Comparison of ENCODE assay signal across 14 cellular contexts in genomic region chr2:3432067-3432466, GRCh38.
"Had no signal": no experiment of that assay in that cellular context is flagged by ENCODE, and none has a peak within 500 bp of the region (broad histone marks: within the 10 kb centered on the region; RNA-seq: fewer than 3 reads in every experiment).

No MANE protein-coding gene starts in this region.

- H3K4me3 Mint-ChIP-seq: naive thymus-derived CD8-positive, alpha-beta T cell had no signal

- H3K27ac ChIP-seq: cardiac muscle cell, neutrophil, parathyroid adenoma, transverse colon had no signal

- H3K27me3 Mint-ChIP-seq: naive thymus-derived CD8-positive, alpha-beta T cell had no signal

- H3K9me3 Mint-ChIP-seq: naive thymus-derived CD8-positive, alpha-beta T cell had no signal

- H3K4me3 ChIP-seq: cardiac muscle cell, dorsolateral prefrontal cortex, left lung, transverse colon had no signal

- ATAC-seq: activated CD4-positive, CD25-positive, alpha-beta regulatory T cell treated with anti-CD3 and anti-CD28 coated beads, Interleukin-2, amount 50 U/mL, for 24 hours; left lung; naive thymus-derived CD8-positive, alpha-beta T cell; stimulated activated naive CD8-positive, alpha-beta T cell treated with anti-CD3 and anti-CD28 coated beads, Interleukin-15, Interleukin-2, amounts not matched to agents 100 U/mL and 50 U/mL, for 24 hours had no signal

- H3K4me1 ChIP-seq: left lung, parathyroid adenoma, transverse colon had no signal

- DNase-seq: activated naive CD4-positive, alpha-beta T cell treated with Interleukin-2 at 50 U/mL for 16 hours; dorsolateral prefrontal cortex; islet precursor cell; left lung; mammary epithelial cell; naive thymus-derived CD8-positive, alpha-beta T cell; stimulated activated CD4-positive, alpha-beta T cell treated with anti-CD3 and anti-CD28 coated beads, Interleukin-2, amount 100 ng/mL, for 48 hours; stimulated activated naive CD8-positive, alpha-beta T cell treated with anti-CD3 and anti-CD28 coated beads, Interleukin-15, Interleukin-2, amounts not matched to agents 100 U/mL and 50 U/mL, for 24 hours; T-helper 9 cell; transverse colon had no signal

- H3K27me3 ChIP-seq: cardiac muscle cell, dorsolateral prefrontal cortex, left lung, neutrophil, transverse colon had no signal

- H3K9me3 ChIP-seq: left lung, neutrophil, transverse colon had no signal
